21 cellular contexts compared by ENCODE assay signal in genomic region chr17:60769327-60769726, GRCh38.
DNase-seq lines count a peak whose midpoint lies in the region; ATAC-seq and TF ChIP-seq lines count a peak whose summit lies in the region.
"Had no signal": no experiment of that assay in that cellular context is flagged by ENCODE, and none has a peak within 500 bp of the region (broad histone marks: within the 10 kb centered on the region; RNA-seq: fewer than 3 reads in every experiment).

No MANE protein-coding gene starts in this region.

- H2BK12ac ChIP-seq in H9 (ENCODE audit: insufficient read length, low read depth, low read length) = no peak overlapping the region

- POLR2A ChIA-PET in PC-9 (lab: Charles Lee; ENCODE audit: unreplicated experiment) = no interaction called here

- CTCF ChIA-PET in PC-9 (lab: Charles Lee) = no interaction called here

- H2BK20ac ChIP-seq in H9 (ENCODE audit: low read depth, low read length, poor library complexity, severe bottlenecking) = no peak overlapping the region

- H3K4me2 ChIP-seq in BLaER1 (peak overlapping the region; percentile 26; the same call in 1 of the 2 replicates), H9 (ENCODE audit: insufficient read depth, insufficient read length, low read length) (no peak overlapping the region), PC-9 (no peak overlapping the region)
- H3K4me2 ChIP-seq: A549 had no signal

- DNase-seq in H9 (no peak), SK-N-DZ (ENCODE audit: low spot score) (peak; percentile 53), nephron progenitor cell (no peak), NCI-H1105 treated with DMSO at 0.1 percent for 48 hours (lab: John Stamatoyannopoulos, UW) (no peak), PC-9 (no peak)
- no peak for DNase-seq in activated CD8-positive, alpha-beta memory T cell treated with anti-CD3 and anti-CD28 coated beads for 24 hours
- no peak for DNase-seq in activated naive CD4-positive, alpha-beta T cell treated with anti-CD3 and anti-CD28 coated beads, Interleukin-2, amount 50 U/mL, for 72 hours (ENCODE audit: low spot score in 2 of 2)
- DNase-seq: CD4-positive, alpha-beta T cell; GM23248; HCEC 1CT; NCI-H1092 treated with DMSO at 0.1 percent for 48 hours; NCI-H146; NCI-H2029; NCI-H446 treated with DMSO at 0.1 percent for 48 hours; NCI-H526 treated with DMSO at 0.1 percent for 48 hours; Right ventricle myocardium superior had no signal

- H3K4me1 Mint-ChIP-seq in H9 (peaks cover 2% of the 10 kb centered on the region in 2 experiments; a peak in 2 of 4 replicates), nephron progenitor cell (no peaks in the 10 kb centered on the region)

- peak overlapping the region; percentile 27 for H3K18ac ChIP-seq in H9 (ENCODE audit: insufficient read length, low read depth, low read length)

- H3T11ph ChIP-seq in H9 (ENCODE audit: low read length) = no peak overlapping the region

- no peaks in the 10 kb centered on the region for H3K9me2 ChIP-seq in PC-9 (ENCODE audit: insufficient read depth)

- H3K9ac ChIP-seq in BLaER1 = no peak overlapping the region
- no peak overlapping the region for H3K9ac ChIP-seq in H9 (ENCODE audit: extremely low read depth, insufficient read length, low read length)
- H3K9ac ChIP-seq: GM23248 had no signal

- peak overlapping the region; percentile 50 for H4K5ac ChIP-seq in H9 (ENCODE audit: insufficient read length, low read depth, low read length)

- H3K79me2 ChIP-seq in H9 (ENCODE audit: insufficient read depth, low read length) (no peaks in the 10 kb centered on the region), PC-9 (ENCODE audit: low read depth) (no peaks in the 10 kb centered on the region)

- no peak for ATAC-seq in activated naive CD4-positive, alpha-beta T cell treated with anti-CD3 and anti-CD28 coated beads, Interleukin-2, amount 50 U/mL, for 72 hours
- ATAC-seq: A549, K562 had no signal

- H3K36me3 ChIP-seq in BLaER1 = no peaks in the 10 kb centered on the region
- no peaks in the 10 kb centered on the region for H3K36me3 ChIP-seq in PC-9 (ENCODE audit: low read depth)

- H3K36me3 Mint-ChIP-seq in H9 (ENCODE audit: insufficient read depth in 1 of 3, low read depth in 3 of 3) = peaks cover 5 to 20% (median 8%) of the 10 kb centered on the region in 3 experiments
- H3K36me3 Mint-ChIP-seq in nephron progenitor cell (ENCODE audit: low read depth) = peaks cover 17% of the 10 kb centered on the region
- no peaks in the 10 kb centered on the region for H3K36me3 Mint-ChIP-seq in activated naive CD4-positive, alpha-beta T cell treated with anti-CD3 and anti-CD28 coated beads, Interleukin-2, amount 50 U/mL, for 72 hours

- H3K79me1 ChIP-seq in H9 (ENCODE audit: insufficient read depth, low read depth, low read length, poor library complexity, severe bottlenecking) = no peaks in the 10 kb centered on the region

- no CpG with 5 or more reads among the region's 3 CpGs for WGBS in H9 (ENCODE audit: extremely low coverage, insufficient read length, low lambda C conversion rate)

- no peak overlapping the region for H2BK15ac ChIP-seq in H9 (ENCODE audit: low read depth, low read length)

- TF ChIP-seq CTCF in H9 (conservative IDR thresholded peaks at IDR 0.05) (no peak), nephron progenitor cell (IDR thresholded peaks at IDR 0.05) (no peak), PC-9 (conservative IDR thresholded peaks at IDR 0.05) (no peak)

- intact Hi-C loops in PC-9 (cut with micrococcal nuclease; ENCODE audit: unreplicated experiment) = no loop called here

- no peak overlapping the region for H3K23ac ChIP-seq in H9 (ENCODE audit: insufficient read length, low read depth, low read length)

- no peak overlapping the region for H2BK5ac ChIP-seq in H9 (ENCODE audit: insufficient read length, low read length)

- no peak overlapping the region for H4K91ac ChIP-seq in H9 (ENCODE audit: insufficient read length, low read depth, low read length)

- H3K9me3 Mint-ChIP-seq in H9 (peaks cover 14 to 24% of the 10 kb centered on the region in 2 experiments), nephron progenitor cell (peaks cover 29% of the 10 kb centered on the region)
- H3K9me3 Mint-ChIP-seq in activated naive CD4-positive, alpha-beta T cell treated with anti-CD3 and anti-CD28 coated beads, Interleukin-2, amount 50 U/mL, for 72 hours = peaks cover 0 to 6% of the 10 kb centered on the region in 2 donors

- H3K14ac ChIP-seq in H9 (ENCODE audit: insufficient read depth, low read length) = peak overlapping the region; percentile 73; the same call in 1 of the 2 replicates

- H3K27ac ChIP-seq in BLaER1 = no peak overlapping the region
- no peak overlapping the region for H3K27ac ChIP-seq in H9 (ENCODE audit: insufficient read length, low read depth, low read length)
- H3K27ac ChIP-seq in PC-9 = no peak overlapping the region
- H3K27ac ChIP-seq: A549, GM23248 had no signal

- no peak overlapping the region for H3K4ac ChIP-seq in H9 (ENCODE audit: low read depth, low read length)

- H3F3A ChIP-seq in PC-9 (ENCODE audit: insufficient read depth, low read depth) = no peaks in the 10 kb centered on the region

- no peak overlapping the region for H2AK5ac ChIP-seq in H9 (ENCODE audit: insufficient read length, low read length)

- H3K27me3 ChIP-seq in BLaER1 (no peaks in the 10 kb centered on the region), H9 (ENCODE audit: insufficient read depth, low read length) (no peaks in the 10 kb centered on the region), PC-9 (ENCODE audit: insufficient read depth, low read depth) (no peaks in the 10 kb centered on the region)

- H4K20me1 ChIP-seq in BLaER1 = no peaks in the 10 kb centered on the region
- no peaks in the 10 kb centered on the region for H4K20me1 ChIP-seq in H9 (ENCODE audit: control insufficient read depth, insufficient read depth, insufficient read length)
- no peaks in the 10 kb centered on the region for H4K20me1 ChIP-seq in PC-9 (ENCODE audit: insufficient read depth)

- no peak overlapping the region for H2BK120ac ChIP-seq in H9 (ENCODE audit: low read depth, low read length, poor library complexity, severe bottlenecking)

- no peak overlapping the region for H3K4me3 ChIP-seq in BLaER1
- no peak overlapping the region for H3K4me3 ChIP-seq in PC-9
- H3K4me3 ChIP-seq: A549, GM23248, K562 had no signal

- no peak overlapping the region for H3K4me3 Mint-ChIP-seq in H9
- H3K4me3 Mint-ChIP-seq in nephron progenitor cell = no peak overlapping the region
- H3K4me3 Mint-ChIP-seq: B cell; CD4-positive, alpha-beta T cell had no signal

- H3K27ac Mint-ChIP-seq in H9 = peak overlapping the region in 2 of 3 experiments; percentile 35 to 82; a peak in 1 of 7 replicates
- H3K27ac Mint-ChIP-seq in nephron progenitor cell = peak overlapping the region; percentile 77
- H3K27ac Mint-ChIP-seq in activated naive CD4-positive, alpha-beta T cell treated with anti-CD3 and anti-CD28 coated beads, Interleukin-2, amount 50 U/mL, for 72 hours = peak overlapping the region in 1 of 2 donors; percentile 65
- H3K27ac Mint-ChIP-seq: B cell; CD4-positive, alpha-beta T cell had no signal

- H3K9me3 ChIP-seq in BLaER1 (no peaks in the 10 kb centered on the region), H9 (ENCODE audit: control insufficient read depth, low read depth, low read length) (no peaks in the 10 kb centered on the region), PC-9 (ENCODE audit: insufficient read depth, low read depth) (no peaks in the 10 kb centered on the region)
- H3K9me3 ChIP-seq: A549, Caco-2 had no signal

- H3K4me1 ChIP-seq in BLaER1 (peaks cover 8% of the 10 kb centered on the region), H9 (ENCODE audit: insufficient read depth, low read length) (no peaks in the 10 kb centered on the region), PC-9 (replicated peaks; ENCODE audit: insufficient read depth) (no peaks in the 10 kb centered on the region)
- H3K4me1 ChIP-seq: A549 had no signal

- no peaks in the 10 kb centered on the region for H3K27me3 Mint-ChIP-seq in H9 (ENCODE audit: low read depth)
- no peaks in the 10 kb centered on the region for H3K27me3 Mint-ChIP-seq in nephron progenitor cell (ENCODE audit: low read depth, poor library complexity)
- H3K27me3 Mint-ChIP-seq: B cell; CD4-positive, alpha-beta T cell had no signal

- no peaks in the 10 kb centered on the region for H3K23me2 ChIP-seq in H9 (ENCODE audit: insufficient read length, low read depth, low read length, poor library complexity, severe bottlenecking)

- H2AFZ ChIP-seq in H9 (ENCODE audit: low read length) = no peak overlapping the region
- H2AFZ ChIP-seq in PC-9 = no peak overlapping the region
- H2AFZ ChIP-seq: GM23248 had no signal

- H3K56ac ChIP-seq in H9 (ENCODE audit: insufficient read length, low read depth, low read length) = no peak overlapping the region

- H4K8ac ChIP-seq in H9 (replicated peaks; ENCODE audit: insufficient read length, low read depth, low read length) = no peak overlapping the region

- no TSS peak for BruUV-seq in PC-9 (replicated peaks; lab: Mats Ljungman, UMichigan)
